ENCODE assay signal across 22 cellular contexts in the genomic region with DNA sequence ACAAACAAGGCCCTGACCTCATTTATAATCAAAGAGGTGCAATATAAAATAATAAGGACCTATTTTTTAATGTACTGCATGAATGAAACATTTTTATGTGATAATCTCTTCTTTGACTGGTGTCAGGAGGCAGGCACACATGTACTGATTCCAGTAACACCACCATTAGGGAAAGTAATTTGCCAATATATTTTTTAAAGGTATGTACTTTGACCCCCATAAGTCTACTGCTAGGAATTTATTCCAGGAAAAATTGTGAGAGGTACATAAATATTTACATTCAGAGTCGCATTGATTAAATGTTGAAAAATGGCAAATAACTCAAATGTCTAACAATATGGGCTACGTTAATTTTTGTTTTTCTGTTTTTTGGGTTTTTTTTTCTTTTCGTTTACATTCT.
A peak's percentile ranks its signal among the peaks of the same experiment; 100 is the strongest.
DNase-seq lines count a peak whose midpoint lies in the region; ATAC-seq and TF ChIP-seq lines count a peak whose summit lies in the region.
"Had no signal": no experiment of that assay in that cellular context is flagged by ENCODE, and none has a peak within 500 bp of the region (broad histone marks: within the 10 kb centered on the region; RNA-seq: fewer than 3 reads in every experiment).

No MANE protein-coding gene starts in this region.

- DNase-seq in DMS53 (lab: John Stamatoyannopoulos, UW) (peak; percentile 3), DMS53 treated with DMSO at 0.1 percent for 48 hours (lab: John Stamatoyannopoulos, UW; ENCODE audit: unreplicated experiment) (no peak), OCI-LY7 (ENCODE audit: low spot score) (no peak), esophagus squamous epithelium (lab: John Stamatoyannopoulos, UW) (no peak), mucosa of descending colon (no peak), hepatic stellate cell (ENCODE audit: low spot score) (no peak), glomerular visceral epithelial cell (ENCODE audit: extremely low spot score) (no peak), NCI-H1436 treated with DMSO at 0.1 percent for 48 hours (lab: John Stamatoyannopoulos, UW) (no peak)
- DNase-seq: 8988T; CD4-positive, CD25-positive, alpha-beta regulatory T cell; DMS153; H7; KG1; MM.1S; NCI-H1048; NCI-H1417; NCI-H1694 treated with DMSO at 0.1 percent for 48 hours; NCI-H2081; NCI-H2227 treated with DMSO at 0.1 percent for 48 hours; NCI-H69; Peyer's patch had no signal

- no peaks in the 10 kb centered on the region for H3K79me2 ChIP-seq in OCI-LY7 (ENCODE audit: insufficient read depth, low read depth, low read length)

- H3K36me3 ChIP-seq in OCI-LY7 (ENCODE audit: insufficient read depth, low read length) (no peaks in the 10 kb centered on the region), esophagus squamous epithelium (no peaks in the 10 kb centered on the region), mucosa of descending colon (ENCODE audit: low read depth) (no peaks in the 10 kb centered on the region)
- H3K36me3 ChIP-seq: BLaER1, Peyer's patch had no signal

- peak overlapping the region; percentile 8; the same call in 1 of the 2 replicates for H2AFZ ChIP-seq in OCI-LY7 (ENCODE audit: low read length)

- no TSS peak for BruUV-seq in OCI-LY7 (replicated peaks; lab: Mats Ljungman, UMichigan)

- no peaks in the 10 kb centered on the region for H3K27me3 ChIP-seq in esophagus squamous epithelium
- H3K27me3 ChIP-seq: BLaER1, Peyer's patch had no signal

- no peaks in the 10 kb centered on the region for H4K20me1 ChIP-seq in OCI-LY7 (ENCODE audit: insufficient read depth, low read length)
- H4K20me1 ChIP-seq: BLaER1 had no signal

- peak; percentile 52 for ATAC-seq in mucosa of descending colon

- no peak for TF ChIP-seq POLR2A in esophagus squamous epithelium (IDR thresholded peaks at IDR 0.05)

- 87 to 92% methylated on average over 3 of the region's 3 CpGs for WGBS in esophagus squamous epithelium, 2 donors

- H3K4me2 ChIP-seq in OCI-LY7 (ENCODE audit: low read length) = no peak overlapping the region
- H3K4me2 ChIP-seq: BLaER1 had no signal

- peaks cover 48% of the 10 kb centered on the region for H3K4me1 ChIP-seq in OCI-LY7 (ENCODE audit: insufficient read depth, low read length, poor library complexity, severe bottlenecking)
- peaks cover 6 to 58% (median 38%) of the 10 kb centered on the region in 3 donors for H3K4me1 ChIP-seq in esophagus squamous epithelium
- H3K4me1 ChIP-seq in mucosa of descending colon (ENCODE audit: low read depth) = peaks cover 19% of the 10 kb centered on the region
- H3K4me1 ChIP-seq: Peyer's patch had no signal

- H3K4me3 ChIP-seq in OCI-LY7 (ENCODE audit: low read depth, low read length, poor library complexity, severe bottlenecking) = no peak overlapping the region
- H3K4me3 ChIP-seq in esophagus squamous epithelium = no peak overlapping the region
- H3K4me3 ChIP-seq in mucosa of descending colon = no peak overlapping the region
- H3K4me3 ChIP-seq: BLaER1, Peyer's patch had no signal

- intact Hi-C loops in OCI-LY7 (cut with micrococcal nuclease; ENCODE audit: unreplicated experiment) = no loop called here
- intact Hi-C loops in esophagus squamous epithelium (cut with DNase I) = no loop called here
- intact Hi-C loops in mucosa of descending colon (cut with DNase I, micrococcal nuclease) = no loop called here

- POLR2A ChIA-PET in OCI-LY7 (lab: Charles Lee) = interaction anchor here (0.7 to 1.5 kb wide), 3 partner anchors 11 to 40 kb away, joined by 3 to 5 read pairs (median 3); no protein-coding TSS in a partner anchor

- TF ChIP-seq CTCF in OCI-LY7 (conservative IDR thresholded peaks at IDR 0.05; ENCODE audit: low read length) = no peak
- TF ChIP-seq CTCF in esophagus squamous epithelium (IDR thresholded peaks at IDR 0.05) = no peak
- no peak for TF ChIP-seq CTCF in mucosa of descending colon (IDR thresholded peaks at IDR 0.05)

- H3K27ac ChIP-seq in OCI-LY7 (ENCODE audit: low read depth, low read length, poor library complexity, severe bottlenecking) (no peak overlapping the region), esophagus squamous epithelium (peak overlapping the region in 3 of 4 donors; percentile 71 to 76 (median 74))
- H3K27ac ChIP-seq: BLaER1, Peyer's patch had no signal

- H3K9me3 ChIP-seq in OCI-LY7 (ENCODE audit: low read length) = no peaks in the 10 kb centered on the region
- no peaks in the 10 kb centered on the region for H3K9me3 ChIP-seq in esophagus squamous epithelium
- H3K9me3 ChIP-seq in mucosa of descending colon = no peaks in the 10 kb centered on the region
- H3K9me3 ChIP-seq: BLaER1, Peyer's patch had no signal

- CTCF ChIA-PET in OCI-LY7 (lab: Charles Lee; ENCODE audit: unreplicated experiment) = no interaction called here

- no peaks in the 10 kb centered on the region for H3K9me2 ChIP-seq in OCI-LY7 (ENCODE audit: insufficient read depth, low read length)
